In the genomic region with DNA sequence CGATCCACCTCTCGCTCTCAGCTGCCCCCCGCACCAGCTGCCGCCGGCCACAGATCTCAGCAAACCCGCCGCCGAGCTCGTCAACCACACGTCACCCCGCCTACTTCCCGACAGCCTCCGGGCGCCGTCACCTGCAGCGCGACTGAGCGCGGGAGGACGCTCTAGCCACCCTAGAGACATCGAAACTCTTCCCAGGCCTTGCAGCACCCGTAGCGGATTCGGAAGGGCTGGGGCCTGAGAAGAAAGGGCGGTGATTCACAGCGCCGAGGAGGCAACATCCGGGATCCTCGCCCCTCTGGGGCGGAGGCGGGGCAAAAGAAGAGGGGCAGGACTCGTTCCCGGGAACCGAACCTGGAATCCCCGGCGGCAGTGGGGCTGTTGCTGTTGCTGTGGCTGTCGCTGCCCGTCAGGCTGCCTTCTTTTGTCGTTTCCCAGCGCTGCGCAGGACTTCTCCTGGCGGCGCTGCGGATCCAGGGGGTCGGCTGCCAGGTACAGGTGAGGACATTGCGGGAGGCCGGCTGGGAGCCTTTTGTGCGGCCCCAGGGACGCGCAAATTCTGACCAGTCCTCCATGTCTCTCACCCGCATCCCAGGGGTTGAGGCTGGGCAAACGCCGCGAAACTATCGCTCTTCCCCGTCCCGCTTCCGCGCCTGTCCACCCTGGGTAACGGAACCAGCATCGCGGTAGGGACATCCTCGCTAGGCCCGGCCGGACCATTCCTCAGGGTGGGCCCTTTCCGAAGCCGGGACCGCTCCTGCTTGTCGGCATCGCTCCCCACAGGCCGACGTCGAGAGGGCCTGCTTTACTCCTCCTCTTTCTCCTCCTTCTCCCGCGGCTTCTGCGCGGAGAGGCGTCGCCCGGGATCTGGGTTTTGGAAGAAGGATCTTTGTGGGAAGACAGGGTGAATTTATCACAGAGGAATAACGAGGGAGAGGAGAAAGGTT, we compare ENCODE assay signal across 1 cellular context.
TF ChIP-seq lines count a peak whose summit lies in the region.

A gene (plus strand): TSS at position 331 of the 944 bp plus-strand sequence. CDS start 9,443 bp downstream, outside the sequence.
A gene with protein sequence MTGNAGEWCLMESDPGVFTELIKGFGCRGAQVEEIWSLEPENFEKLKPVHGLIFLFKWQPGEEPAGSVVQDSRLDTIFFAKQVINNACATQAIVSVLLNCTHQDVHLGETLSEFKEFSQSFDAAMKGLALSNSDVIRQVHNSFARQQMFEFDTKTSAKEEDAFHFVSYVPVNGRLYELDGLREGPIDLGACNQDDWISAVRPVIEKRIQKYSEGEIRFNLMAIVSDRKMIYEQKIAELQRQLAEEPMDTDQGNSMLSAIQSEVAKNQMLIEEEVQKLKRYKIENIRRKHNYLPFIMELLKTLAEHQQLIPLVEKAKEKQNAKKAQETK (minus strand): TSS at position 79 of the 944 bp plus-strand sequence. CDS start 100 bp downstream, outside the sequence.

TF ChIP-seq in endothelial cell of umbilical vein, 7 proteins besides CTCF, POLR2A, EP300 and RAD21 (continued from another document):
- no peak for TF ChIP-seq EZH2 (IDR thresholded peaks at IDR 0.05; ENCODE audit: borderline replicate concordance, low read depth, low read length, severe bottlenecking)
- peak; percentile 41 for TF ChIP-seq JUN (IDR thresholded peaks at IDR 0.05; ENCODE audit: borderline replicate concordance, insufficient read depth, insufficient read length, low read depth)
- TF ChIP-seq, protein P1, sequence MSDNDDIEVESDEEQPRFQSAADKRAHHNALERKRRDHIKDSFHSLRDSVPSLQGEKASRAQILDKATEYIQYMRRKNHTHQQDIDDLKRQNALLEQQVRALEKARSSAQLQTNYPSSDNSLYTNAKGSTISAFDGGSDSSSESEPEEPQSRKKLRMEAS (IDR thresholded peaks at IDR 0.05; ENCODE audit: insufficient read depth, insufficient read length), result peak; percentile 35
